29 cellular contexts compared by ENCODE assay signal in genomic region chr3:159819676-159820075, GRCh38. TPM values are rescaled to one million over a fixed set of nuclear protein-coding genes. Genes with fewer than 3 reads are reported as not detected.
"Had no signal": no experiment of that assay in that cellular context is flagged by ENCODE, and none has a peak within 500 bp of the region (broad histone marks: within the 10 kb centered on the region; RNA-seq: fewer than 3 reads in every experiment).

No MANE protein-coding gene starts in this region.

- FAIRE-seq: endothelial cell of umbilical vein, kidney, TTC549, urothelium cell line had no signal

- DNase-seq: activated CD4-positive, alpha-beta T cell treated with anti-CD3 and anti-CD28 coated beads for 4 hours; activated CD4-positive, alpha-beta T cell treated with anti-CD3 and anti-CD28 coated beads, Interleukin-2, amount 50 U/mL, for 4 hours; activated naive CD4-positive, alpha-beta T cell; activated T-cell treated with anti-CD3 and anti-CD28 coated beads for 4 hours; activated T-cell treated with anti-CD3 and anti-CD28 coated beads, Interleukin-2, amount 50 U/mL, for 72 hours; anterior cingulate cortex; body of pancreas; cerebellar nuclear complex; dorsolateral prefrontal cortex; effector memory CD8-positive, alpha-beta T cell; kidney; left colon; natural killer cell; posterior cingulate gyrus; right cardiac atrium; spleen; stimulated activated naive CD8-positive, alpha-beta T cell treated with anti-CD3 and anti-CD28 coated beads, Interleukin-15, Interleukin-2, amounts not matched to agents 100 U/mL and 50 U/mL, for 24 hours; T-helper 9 cell; testis; transverse colon had no signal

- H3K36me3 Mint-ChIP-seq: activated naive CD8-positive, alpha-beta T cell; natural killer cell had no signal

- H3K4me1 ChIP-seq: body of pancreas, testis had no signal

- H3K4me1 Mint-ChIP-seq: natural killer cell had no signal

- H3K27ac ChIP-seq: body of pancreas, cardiac muscle cell, coronary artery, gastroesophageal sphincter, hepatocyte, spleen, testis, transverse colon, VCaP had no signal

- H3K27ac Mint-ChIP-seq: activated naive CD8-positive, alpha-beta T cell; activated T-cell treated with anti-CD3 and anti-CD28 coated beads, Interleukin-2, amount 50 U/mL, for 72 hours; effector memory CD8-positive, alpha-beta T cell; natural killer cell had no signal

- H3K36me3 ChIP-seq: cardiac muscle cell, gastroesophageal sphincter, spleen, transverse colon had no signal

- H3K9me3 ChIP-seq: body of pancreas, gastroesophageal sphincter, spleen, testis, transverse colon had no signal

- H3K4me3 ChIP-seq: body of pancreas, cardiac muscle cell, coronary artery, dorsolateral prefrontal cortex, gastroesophageal sphincter, hepatocyte, spleen, testis, transverse colon had no signal

- H3K4me2 ChIP-seq: hepatocyte had no signal

- H3K27me3 ChIP-seq: body of pancreas, cardiac muscle cell, dorsolateral prefrontal cortex, gastroesophageal sphincter, hepatocyte, spleen, testis, transverse colon had no signal

- H3K9me3 Mint-ChIP-seq: activated T-cell treated with anti-CD3 and anti-CD28 coated beads, Interleukin-2, amount 50 U/mL, for 72 hours; effector memory CD8-positive, alpha-beta T cell; natural killer cell had no signal

- H2AFZ ChIP-seq: hepatocyte had no signal

- ATAC-seq: activated T-cell treated with anti-CD3 and anti-CD28 coated beads, Interleukin-2, amount 50 U/mL, for 72 hours; body of pancreas; effector memory CD8-positive, alpha-beta T cell; gastroesophageal sphincter; left colon; natural killer cell; right cardiac atrium; stimulated activated naive CD8-positive, alpha-beta T cell treated with anti-CD3 and anti-CD28 coated beads, Interleukin-15, Interleukin-2, amounts not matched to agents 100 U/mL and 50 U/mL, for 24 hours had no signal

- H3K4me3 Mint-ChIP-seq: activated naive CD8-positive, alpha-beta T cell; activated T-cell treated with anti-CD3 and anti-CD28 coated beads, Interleukin-2, amount 50 U/mL, for 72 hours; effector memory CD8-positive, alpha-beta T cell; natural killer cell had no signal

RNA-seq across cellular contexts. Expression of gene SCHIP1, which starts 20.0 kb away (rescaled TPM):
- total RNA-seq: activated T-cell treated with anti-CD3 and anti-CD28 coated beads, Interleukin-2, amount 50 U/mL, for 72 hours; natural killer cell had no signal
